In genomic region chr5:143135832-143136551, GRCh38 we compare ENCODE assay signal across 21 cellular contexts.
DNase-seq lines count a peak whose midpoint lies in the region; ATAC-seq and TF ChIP-seq lines count a peak whose summit lies in the region.
"Had no signal": no experiment of that assay in that cellular context is flagged by ENCODE, and none has a peak within 500 bp of the region (broad histone marks: within the 10 kb centered on the region; RNA-seq: fewer than 3 reads in every experiment).

No MANE protein-coding gene starts in this region.

- DNase-seq in NCI-H510A treated with DMSO at 0.1 percent for 48 hours (lab: John Stamatoyannopoulos, UW) (peak; percentile 24), NCI-H510A (lab: John Stamatoyannopoulos, UW) (no peak), dorsolateral prefrontal cortex (no peak), medulla oblongata (ENCODE audit: extremely low spot score) (peak; percentile 53), stomach (peak; percentile 34), upper lobe of right lung (no peak), natural killer cell (no peak)
- DNase-seq in stimulated activated CD4-positive, alpha-beta T cell treated with anti-CD3 and anti-CD28 coated beads, Interleukin-2, amount 100 ng/mL, for 24 hours, result no peak
- DNase-seq: activated gamma-delta T cell; C1 segment of cervical spinal cord; cortex of kidney; DMS153; H7; MG63; midbrain; NCI-H187 treated with DMSO at 0.1 percent for 48 hours; nucleus accumbens; RPMI8226; stimulated activated CD4-positive, alpha-beta T cell treated with anti-CD3 and anti-CD28 coated beads, Interleukin-12 subunit alpha, Interleukin-12 subunit beta, amount 100 ng/mL, for 4 hours had no signal

- H3K4me3 ChIP-seq in dorsolateral prefrontal cortex (no peak overlapping the region), stomach (no peak overlapping the region), upper lobe of right lung (no peak overlapping the region)
- H3K4me3 ChIP-seq: MG63, vagina had no signal

- H3K36me3 Mint-ChIP-seq in natural killer cell, result peaks cover 7% of the 10 kb centered on the region

- ATAC-seq in upper lobe of right lung (no peak), natural killer cell (no peak)

- no peak overlapping the region for H3K4me3 Mint-ChIP-seq in natural killer cell
- H3K4me3 Mint-ChIP-seq: T-helper 1 cell treated with Interleukin-12 subunit alpha and Interleukin-12 subunit beta and Interleukin-4 antibody, amounts not matched to agents 30 μg/mL and 1 μg/mL, for 36 hours had no signal

- no peak overlapping the region for H3K27ac Mint-ChIP-seq in natural killer cell
- H3K27ac Mint-ChIP-seq: T-helper 1 cell treated with Interleukin-12 subunit alpha and Interleukin-12 subunit beta and Interleukin-4 antibody, amounts not matched to agents 30 μg/mL and 1 μg/mL, for 36 hours had no signal

- intact Hi-C loops in dorsolateral prefrontal cortex (cut with DNase I), result no loop called here
- intact Hi-C loops in stomach (cut with DNase I; ENCODE audit: low total_unique reads), result no loop called here
- intact Hi-C loops in upper lobe of right lung (cut with DNase I), result no loop called here
- intact Hi-C loops in natural killer cell (cut with micrococcal nuclease), result no loop called here

- H3K27me3 ChIP-seq in dorsolateral prefrontal cortex (no peaks in the 10 kb centered on the region), stomach (no peaks in the 10 kb centered on the region), upper lobe of right lung (no peaks in the 10 kb centered on the region)
- H3K27me3 ChIP-seq: MG63, vagina had no signal

- H3K9me3 Mint-ChIP-seq in natural killer cell, result no peaks in the 10 kb centered on the region
- H3K9me3 Mint-ChIP-seq: T-helper 1 cell treated with Interleukin-12 subunit alpha and Interleukin-12 subunit beta and Interleukin-4 antibody, amounts not matched to agents 30 μg/mL and 1 μg/mL, for 36 hours had no signal

- no peaks in the 10 kb centered on the region for H3K27me3 Mint-ChIP-seq in natural killer cell (ENCODE audit: low read depth in 2 of 2)

- H3K9me3 ChIP-seq in stomach, result no peaks in the 10 kb centered on the region
- H3K9me3 ChIP-seq in upper lobe of right lung, result no peaks in the 10 kb centered on the region
- H3K9me3 ChIP-seq: MG63, vagina had no signal

- peaks cover 16 to 45% of the 10 kb centered on the region in 2 donors for H3K4me1 Mint-ChIP-seq in natural killer cell

- TF ChIP-seq CTCF in dorsolateral prefrontal cortex (IDR thresholded peaks at IDR 0.05 in 54 of 56, conservative IDR thresholded peaks at IDR 0.05 in 2 of 56; ENCODE audit: low read depth in 1 of 56, partially characterized antibody in 56 of 56) (no peak), stomach (IDR thresholded peaks at IDR 0.05) (no peak), upper lobe of right lung (IDR thresholded peaks at IDR 0.05) (no peak), natural killer cell (IDR thresholded peaks at IDR 0.05) (no peak)

- peak overlapping the region in 40 of 59 donors; percentile 5 to 78 (median 57) for H3K27ac ChIP-seq in dorsolateral prefrontal cortex
- peak overlapping the region in 1 of 5 donors; percentile 41 for H3K27ac ChIP-seq in stomach
- no peak overlapping the region for H3K27ac ChIP-seq in upper lobe of right lung
- H3K27ac ChIP-seq: vagina had no signal

- peaks cover 6 to 35% (median 20%) of the 10 kb centered on the region in 4 donors for H3K4me1 ChIP-seq in stomach
- peaks cover 24% of the 10 kb centered on the region for H3K4me1 ChIP-seq in upper lobe of right lung

- no peak for TF ChIP-seq EP300 in stomach (IDR thresholded peaks at IDR 0.05)

- H3K36me3 ChIP-seq in stomach (peaks cover 7 to 18% (median 12%) of the 10 kb centered on the region in 4 donors), upper lobe of right lung (peaks cover 13% of the 10 kb centered on the region)
- H3K36me3 ChIP-seq: MG63, vagina had no signal

- TF ChIP-seq POLR2A in stomach (IDR thresholded peaks at IDR 0.05), result no peak

- whole genome bisulfite sequencing in stomach, 5 donors, result 32 to 55% (median 51%) methylated on average over 5 of the region's 5 CpGs

Comparison
In these comparisons a context has a peak if more than half of its experiments do, and no peak if none do; other contexts are left out.
1. DNase-seq: peak in NCI-H510A treated with DMSO at 0.1 percent for 48 hours (single experiment), medulla oblongata (single experiment) and stomach (single experiment); none in NCI-H510A (single experiment), dorsolateral prefrontal cortex (0 of 10), upper lobe of right lung (single experiment), natural killer cell (single experiment) and stimulated activated CD4-positive, alpha-beta T cell treated with anti-CD3 and anti-CD28 coated beads, Interleukin-2, amount 100 ng/mL, for 24 hours (0 of 2).